In the genomic region with DNA sequence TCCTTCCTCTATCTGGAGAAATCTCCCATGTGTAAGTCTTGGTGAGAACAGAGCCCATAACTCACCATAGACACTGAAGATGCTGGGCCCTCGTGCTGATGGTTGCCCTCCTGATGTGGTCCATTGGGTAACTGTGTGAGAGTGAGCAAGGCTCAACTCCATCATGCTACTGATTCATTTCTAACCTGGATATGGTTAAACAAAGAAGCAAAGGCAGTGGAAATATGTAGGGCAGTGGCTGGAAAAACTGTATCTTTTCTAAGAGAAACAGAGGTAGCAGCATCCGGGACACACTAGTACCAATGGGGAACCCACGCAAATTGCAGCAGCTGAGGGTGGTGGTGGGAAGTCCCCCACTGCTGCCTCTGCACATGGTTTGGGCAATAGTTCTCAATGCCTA, we compare ENCODE assay signal across 17 cellular contexts.
A peak's percentile ranks its signal among the peaks of the same experiment; 100 is the strongest.
DNase-seq lines count a peak whose midpoint lies in the region; ATAC-seq and TF ChIP-seq lines count a peak whose summit lies in the region.
"Had no signal": no experiment of that assay in that cellular context is flagged by ENCODE, and none has a peak within 500 bp of the region (broad histone marks: within the 10 kb centered on the region; RNA-seq: fewer than 3 reads in every experiment).

No MANE protein-coding gene starts in this region.

- POLR2A ChIA-PET in activated CD4-positive, alpha-beta T cell treated with anti-CD3 and anti-CD28 coated beads, Interleukin-2, amount 10 ng/mL, durations not matched to agents 7 days and 5 days (lab: Charles Lee), result no interaction called here
- POLR2A ChIA-PET in activated CD8-positive, alpha-beta T cell treated with anti-CD3 and anti-CD28 coated beads for 36 hours (lab: Charles Lee), result interaction anchor here (0.6 to 1.3 kb wide), 2 partner anchors 194 to 220 kb away, joined by 3 read pairs; no protein-coding TSS in a partner anchor

- H3K4me3 Mint-ChIP-seq in activated CD4-positive, alpha-beta T cell treated with anti-CD3 and anti-CD28 coated beads, Interleukin-2, amount 10 ng/mL, durations not matched to agents 7 days and 5 days, result no peak overlapping the region
- no peak overlapping the region for H3K4me3 Mint-ChIP-seq in activated CD8-positive, alpha-beta T cell treated with anti-CD3 and anti-CD28 coated beads for 36 hours
- H3K4me3 Mint-ChIP-seq: endodermal cell had no signal

- H3K27me3 Mint-ChIP-seq in activated CD4-positive, alpha-beta T cell treated with anti-CD3 and anti-CD28 coated beads, Interleukin-2, amount 10 ng/mL, durations not matched to agents 7 days and 5 days, result no peaks in the 10 kb centered on the region
- peaks cover 6% of the 10 kb centered on the region for H3K27me3 Mint-ChIP-seq in activated CD8-positive, alpha-beta T cell treated with anti-CD3 and anti-CD28 coated beads for 36 hours

- intact Hi-C loops in activated CD8-positive, alpha-beta T cell treated with anti-CD3 and anti-CD28 coated beads for 36 hours (cut with micrococcal nuclease), result no loop called here

- CTCF ChIA-PET in activated CD4-positive, alpha-beta T cell treated with anti-CD3 and anti-CD28 coated beads, Interleukin-2, amount 10 ng/mL, durations not matched to agents 7 days and 5 days (lab: Charles Lee), result no interaction called here
- CTCF ChIA-PET in activated CD8-positive, alpha-beta T cell treated with anti-CD3 and anti-CD28 coated beads for 36 hours (lab: Charles Lee), result interaction anchor here (1.0 kb wide), 1 partner anchor 10 kb away, joined by 5 read pairs; no protein-coding TSS in a partner anchor

- peaks cover 10% of the 10 kb centered on the region for H3K4me1 Mint-ChIP-seq in activated CD4-positive, alpha-beta T cell treated with anti-CD3 and anti-CD28 coated beads, Interleukin-2, amount 10 ng/mL, durations not matched to agents 7 days and 5 days
- H3K4me1 Mint-ChIP-seq in activated CD8-positive, alpha-beta T cell treated with anti-CD3 and anti-CD28 coated beads for 36 hours (ENCODE audit: low read depth), result peaks cover 10% of the 10 kb centered on the region

- peak; percentile 90 for ATAC-seq in activated CD8-positive, alpha-beta T cell treated with anti-CD3 and anti-CD28 coated beads for 36 hours
- ATAC-seq in HG03039 (IDR thresholded peaks at IDR 0.05; ENCODE audit: unreplicated experiment), result no peak
- no peak for ATAC-seq in HG03159 (IDR thresholded peaks at IDR 0.05; ENCODE audit: unreplicated experiment)

- H3K27ac Mint-ChIP-seq in activated CD4-positive, alpha-beta T cell treated with anti-CD3 and anti-CD28 coated beads, Interleukin-2, amount 10 ng/mL, durations not matched to agents 7 days and 5 days, result no peak overlapping the region
- H3K27ac Mint-ChIP-seq in activated CD8-positive, alpha-beta T cell treated with anti-CD3 and anti-CD28 coated beads for 36 hours, result peak overlapping the region; percentile 41
- H3K27ac Mint-ChIP-seq: endodermal cell had no signal

- no peaks in the 10 kb centered on the region for H3K36me3 Mint-ChIP-seq in activated CD4-positive, alpha-beta T cell treated with anti-CD3 and anti-CD28 coated beads, Interleukin-2, amount 10 ng/mL, durations not matched to agents 7 days and 5 days (ENCODE audit: low read depth)
- H3K36me3 Mint-ChIP-seq in activated CD8-positive, alpha-beta T cell treated with anti-CD3 and anti-CD28 coated beads for 36 hours (ENCODE audit: low read depth), result no peaks in the 10 kb centered on the region

- peaks cover 5% of the 10 kb centered on the region for H3K9me3 Mint-ChIP-seq in activated CD4-positive, alpha-beta T cell treated with anti-CD3 and anti-CD28 coated beads, Interleukin-2, amount 10 ng/mL, durations not matched to agents 7 days and 5 days
- H3K9me3 Mint-ChIP-seq in activated CD8-positive, alpha-beta T cell treated with anti-CD3 and anti-CD28 coated beads for 36 hours, result peaks cover 3% of the 10 kb centered on the region

- no peak for TF ChIP-seq CTCF in activated CD8-positive, alpha-beta T cell treated with anti-CD3 and anti-CD28 coated beads for 36 hours (IDR thresholded peaks at IDR 0.05)

- peak; percentile 70 for DNase-seq in activated CD4-positive, alpha-beta T cell treated with anti-CD3 and anti-CD28 coated beads for 48 hours
- DNase-seq in activated CD4-positive, alpha-beta T cell treated with anti-CD3 and anti-CD28 coated beads, Interleukin-2, amount 10 ng/mL, durations not matched to agents 7 days and 5 days, result no peak
- DNase-seq in activated CD8-positive, alpha-beta T cell treated with anti-CD3 and anti-CD28 coated beads for 36 hours, result peak; percentile 73
- peak; percentile 22 for DNase-seq in stimulated activated CD4-positive, alpha-beta T cell treated with anti-CD3 and anti-CD28 coated beads, Interleukin-12 subunit alpha, Interleukin-12 subunit beta, amount 100 ng/mL, for 4 hours
- peak; percentile 34 to 36 (median 36) for DNase-seq in stimulated activated CD4-positive, alpha-beta T cell treated with anti-CD3 and anti-CD28 coated beads, TNF-alpha, amount 100 ng/mL, for 48 hours (ENCODE audit: low read depth in 3 of 3)
- no peak for DNase-seq in glomerular visceral epithelial cell (ENCODE audit: extremely low spot score)
- DNase-seq: BE2C, Caco-2, colonic mucosa, endodermal cell, NCI-H187, NCI-H226, PC-9, retina, testis had no signal

Comparison
In these comparisons a context has a peak if more than half of its experiments do, and no peak if none do; other contexts are left out.
1. DNase-seq: peak in activated CD4-positive, alpha-beta T cell treated with anti-CD3 and anti-CD28 coated beads for 48 hours (single experiment), activated CD8-positive, alpha-beta T cell treated with anti-CD3 and anti-CD28 coated beads for 36 hours (single experiment), stimulated activated CD4-positive, alpha-beta T cell treated with anti-CD3 and anti-CD28 coated beads, Interleukin-12 subunit alpha, Interleukin-12 subunit beta, amount 100 ng/mL, for 4 hours (single experiment) and stimulated activated CD4-positive, alpha-beta T cell treated with anti-CD3 and anti-CD28 coated beads, TNF-alpha, amount 100 ng/mL, for 48 hours (3 of 3); none in activated CD4-positive, alpha-beta T cell treated with anti-CD3 and anti-CD28 coated beads, Interleukin-2, amount 10 ng/mL, durations not matched to agents 7 days and 5 days (single experiment) and glomerular visceral epithelial cell (single experiment).